27 cellular contexts compared by ENCODE assay signal in the genomic region with DNA sequence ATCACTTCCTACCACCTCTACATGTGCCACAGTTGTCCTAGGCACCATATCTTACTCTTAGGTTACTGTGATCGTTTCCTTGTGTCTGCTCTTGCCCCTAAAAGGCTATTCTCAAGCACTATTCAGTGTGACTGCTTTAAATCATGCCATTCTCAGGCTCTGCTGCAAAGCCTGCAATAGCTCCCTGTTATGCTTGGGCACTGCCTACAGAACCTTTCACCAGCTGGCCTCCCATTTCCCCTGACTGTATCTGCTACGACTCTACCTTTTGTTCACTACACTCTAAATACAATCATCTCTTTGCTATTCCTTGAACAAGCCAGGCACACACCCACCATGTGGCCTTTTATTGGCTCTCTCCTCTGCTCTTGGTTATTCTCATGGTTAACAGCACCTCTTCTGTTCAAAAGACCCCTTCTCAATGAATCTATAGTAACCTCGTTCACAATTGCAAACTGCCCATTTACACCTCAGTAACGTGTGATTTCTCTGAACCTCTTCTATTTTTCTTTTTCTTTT. TPM values are rescaled to one million over a fixed set of nuclear protein-coding genes. Genes with fewer than 3 reads are reported as not detected.
A peak's percentile ranks its signal among the peaks of the same experiment; 100 is the strongest.
DNase-seq lines count a peak whose midpoint lies in the region; ATAC-seq and TF ChIP-seq lines count a peak whose summit lies in the region.
"Had no signal": no experiment of that assay in that cellular context is flagged by ENCODE, and none has a peak within 500 bp of the region (broad histone marks: within the 10 kb centered on the region; RNA-seq: fewer than 3 reads in every experiment).

No MANE protein-coding gene starts in this region.

- no peaks in the 10 kb centered on the region for H3K27me3 Mint-ChIP-seq in WTC11 (ENCODE audit: low read depth)
- no peaks in the 10 kb centered on the region for H3K27me3 Mint-ChIP-seq in nephron progenitor cell (ENCODE audit: low read depth, poor library complexity)
- no peaks in the 10 kb centered on the region for H3K27me3 Mint-ChIP-seq in activated naive CD4-positive, alpha-beta T cell treated with anti-CD3 and anti-CD28 coated beads for 36 hours (ENCODE audit: low read depth)

- ATAC-seq in WTC11 (peak; percentile 83), GM21423 (IDR thresholded peaks at IDR 0.05; ENCODE audit: unreplicated experiment) (no peak)
- no peak for ATAC-seq in stimulated activated naive CD8-positive, alpha-beta T cell treated with anti-CD3 and anti-CD28 coated beads, Interleukin-15, Interleukin-2, amounts not matched to agents 100 U/mL and 50 U/mL, for 24 hours
- ATAC-seq: body of pancreas; heart right ventricle; left ventricle myocardium superior; natural killer cell treated with Interleukin-12 subunit alpha and Interleukin-12 subunit beta and Interleukin-15 and Interleukin-18, amount 100 ng/mL, for 72 hours had no signal

- H3K27ac Mint-ChIP-seq in WTC11: peak overlapping the region; percentile 15; the same call in 1 of the 2 replicates
- peak overlapping the region; percentile 55 for H3K27ac Mint-ChIP-seq in nephron progenitor cell
- no peak overlapping the region for H3K27ac Mint-ChIP-seq in activated naive CD4-positive, alpha-beta T cell treated with anti-CD3 and anti-CD28 coated beads for 36 hours
- H3K27ac Mint-ChIP-seq: CD4-positive, CD25-positive, alpha-beta regulatory T cell; immature natural killer cell; natural killer cell treated with Interleukin-12 subunit alpha and Interleukin-12 subunit beta and Interleukin-15 and Interleukin-18, amount 100 ng/mL, for 72 hours had no signal

- H3K36me3 Mint-ChIP-seq in WTC11 (no peaks in the 10 kb centered on the region), nephron progenitor cell (ENCODE audit: low read depth) (no peaks in the 10 kb centered on the region)
- H3K36me3 Mint-ChIP-seq in activated naive CD4-positive, alpha-beta T cell treated with anti-CD3 and anti-CD28 coated beads for 36 hours (ENCODE audit: low read depth): no peaks in the 10 kb centered on the region
- H3K36me3 Mint-ChIP-seq: CD4-positive, CD25-positive, alpha-beta regulatory T cell; immature natural killer cell; natural killer cell treated with Interleukin-12 subunit alpha and Interleukin-12 subunit beta and Interleukin-15 and Interleukin-18, amount 100 ng/mL, for 72 hours had no signal

- WGBS in HUES64: 25% methylated on average over 4 of the region's 4 CpGs

- H3K9ac ChIP-seq in HUES64 (ENCODE audit: low read depth, low read length): no peak overlapping the region

- H3K27me3 ChIP-seq in HUES64 (ENCODE audit: insufficient read depth, low read length): no peaks in the 10 kb centered on the region
- H3K27me3 ChIP-seq: body of pancreas, heart right ventricle, SJSA1, upper lobe of left lung had no signal

- peaks cover 21% of the 10 kb centered on the region for H3K4me1 ChIP-seq in HUES64 (ENCODE audit: insufficient read depth, low read length)
- H3K4me1 ChIP-seq: upper lobe of left lung had no signal

- TF ChIP-seq CTCF in WTC11 (IDR thresholded peaks at IDR 0.05): no peak
- TF ChIP-seq CTCF in nephron progenitor cell (IDR thresholded peaks at IDR 0.05): no peak

- H3K4me3 ChIP-seq in HUES64 (ENCODE audit: low read length): no peak overlapping the region
- H3K4me3 ChIP-seq: body of pancreas, heart right ventricle, SJSA1, upper lobe of left lung had no signal

- intact Hi-C loops in activated naive CD4-positive, alpha-beta T cell treated with anti-CD3 and anti-CD28 coated beads for 36 hours (cut with micrococcal nuclease): no loop called here

- H3K9me3 ChIP-seq in HUES64 (ENCODE audit: insufficient read depth, low read depth, low read length): no peaks in the 10 kb centered on the region
- H3K9me3 ChIP-seq: body of pancreas, heart right ventricle, SJSA1, upper lobe of left lung had no signal

- peaks cover 13% of the 10 kb centered on the region for H3K4me1 Mint-ChIP-seq in WTC11
- peaks cover 10% of the 10 kb centered on the region for H3K4me1 Mint-ChIP-seq in nephron progenitor cell
- no peaks in the 10 kb centered on the region for H3K4me1 Mint-ChIP-seq in activated naive CD4-positive, alpha-beta T cell treated with anti-CD3 and anti-CD28 coated beads for 36 hours (ENCODE audit: low read depth)
- H3K4me1 Mint-ChIP-seq: CD4-positive, CD25-positive, alpha-beta regulatory T cell had no signal

- POLR2A ChIA-PET in WTC11 (lab: Charles Lee): no interaction called here

- H3K4me3 Mint-ChIP-seq in WTC11 (no peak overlapping the region), nephron progenitor cell (no peak overlapping the region)
- H3K4me3 Mint-ChIP-seq in activated naive CD4-positive, alpha-beta T cell treated with anti-CD3 and anti-CD28 coated beads for 36 hours: no peak overlapping the region
- H3K4me3 Mint-ChIP-seq: CD4-positive, CD25-positive, alpha-beta regulatory T cell; immature natural killer cell; natural killer cell treated with Interleukin-12 subunit alpha and Interleukin-12 subunit beta and Interleukin-15 and Interleukin-18, amount 100 ng/mL, for 72 hours had no signal

- H3K9me3 Mint-ChIP-seq in WTC11 (no peaks in the 10 kb centered on the region), nephron progenitor cell (peaks cover 3% of the 10 kb centered on the region)
- no peaks in the 10 kb centered on the region for H3K9me3 Mint-ChIP-seq in activated naive CD4-positive, alpha-beta T cell treated with anti-CD3 and anti-CD28 coated beads for 36 hours
- H3K9me3 Mint-ChIP-seq: CD4-positive, CD25-positive, alpha-beta regulatory T cell; immature natural killer cell; natural killer cell treated with Interleukin-12 subunit alpha and Interleukin-12 subunit beta and Interleukin-15 and Interleukin-18, amount 100 ng/mL, for 72 hours had no signal

- no peaks in the 10 kb centered on the region for H3K36me3 ChIP-seq in HUES64 (ENCODE audit: insufficient read depth, low read length)
- H3K36me3 ChIP-seq: heart right ventricle, SJSA1, upper lobe of left lung had no signal

- CTCF ChIA-PET in WTC11 (lab: Charles Lee): no interaction called here
- CTCF ChIA-PET in activated naive CD4-positive, alpha-beta T cell treated with anti-CD3 and anti-CD28 coated beads for 36 hours (lab: Charles Lee): no interaction called here

- peak; percentile 7 for DNase-seq in DMS 273 treated with DMSO at 0.1 percent for 48 hours (lab: John Stamatoyannopoulos, UW)
- no peak for DNase-seq in DMS 273 (lab: John Stamatoyannopoulos, UW; ENCODE audit: unreplicated experiment)
- no peak for DNase-seq in WTC11 (ENCODE audit: low spot score)
- no peak for DNase-seq in nephron progenitor cell
- DNase-seq in stimulated activated naive CD8-positive, alpha-beta T cell treated with anti-CD3 and anti-CD28 coated beads, Interleukin-15, Interleukin-2, amounts not matched to agents 100 U/mL and 50 U/mL, for 24 hours: no peak
- DNase-seq in activated naive CD4-positive, alpha-beta T cell treated with anti-CD3 and anti-CD28 coated beads for 36 hours: no peak
- DNase-seq: activated CD4-positive, CD25-positive, alpha-beta regulatory T cell treated with anti-CD3 and anti-CD28 coated beads, Interleukin-2, amount 50 U/mL, for 72 hours; activated CD8-positive, alpha-beta memory T cell treated with anti-CD3 and anti-CD28 coated beads for 24 hours; activated gamma-delta T cell treated with Interleukin-2 at 50 U/mL for 16 hours; activated T-cell treated with anti-CD3 and anti-CD28 coated beads, Interleukin-2, amount 50 U/mL, for 1 hour; body of pancreas; CD4-positive, CD25-positive, alpha-beta regulatory T cell; erythroblast; foreskin fibroblast; heart right ventricle; immature natural killer cell; Karpas-422; left ventricle myocardium superior; MV-4-11; NCI-H187; NCI-H226; upper lobe of left lung had no signal

- H3K27ac ChIP-seq in HUES64 (ENCODE audit: low read depth, low read length): peak overlapping the region; percentile 51
- H3K27ac ChIP-seq: 22Rv1, body of pancreas, heart right ventricle, SJSA1, upper lobe of left lung had no signal

TF ChIP-seq in WTC11, 78 proteins besides CTCF, POLR2A, EP300 and RAD21 (continues in another document):
- TF ChIP-seq, protein P1, sequence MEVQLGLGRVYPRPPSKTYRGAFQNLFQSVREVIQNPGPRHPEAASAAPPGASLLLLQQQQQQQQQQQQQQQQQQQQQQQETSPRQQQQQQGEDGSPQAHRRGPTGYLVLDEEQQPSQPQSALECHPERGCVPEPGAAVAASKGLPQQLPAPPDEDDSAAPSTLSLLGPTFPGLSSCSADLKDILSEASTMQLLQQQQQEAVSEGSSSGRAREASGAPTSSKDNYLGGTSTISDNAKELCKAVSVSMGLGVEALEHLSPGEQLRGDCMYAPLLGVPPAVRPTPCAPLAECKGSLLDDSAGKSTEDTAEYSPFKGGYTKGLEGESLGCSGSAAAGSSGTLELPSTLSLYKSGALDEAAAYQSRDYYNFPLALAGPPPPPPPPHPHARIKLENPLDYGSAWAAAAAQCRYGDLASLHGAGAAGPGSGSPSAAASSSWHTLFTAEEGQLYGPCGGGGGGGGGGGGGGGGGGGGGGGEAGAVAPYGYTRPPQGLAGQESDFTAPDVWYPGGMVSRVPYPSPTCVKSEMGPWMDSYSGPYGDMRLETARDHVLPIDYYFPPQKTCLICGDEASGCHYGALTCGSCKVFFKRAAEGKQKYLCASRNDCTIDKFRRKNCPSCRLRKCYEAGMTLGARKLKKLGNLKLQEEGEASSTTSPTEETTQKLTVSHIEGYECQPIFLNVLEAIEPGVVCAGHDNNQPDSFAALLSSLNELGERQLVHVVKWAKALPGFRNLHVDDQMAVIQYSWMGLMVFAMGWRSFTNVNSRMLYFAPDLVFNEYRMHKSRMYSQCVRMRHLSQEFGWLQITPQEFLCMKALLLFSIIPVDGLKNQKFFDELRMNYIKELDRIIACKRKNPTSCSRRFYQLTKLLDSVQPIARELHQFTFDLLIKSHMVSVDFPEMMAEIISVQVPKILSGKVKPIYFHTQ (CRISPR knock-in tag; IDR thresholded peaks at IDR 0.05): no peak
- no peak for TF ChIP-seq FOXK1 (CRISPR knock-in tag; IDR thresholded peaks at IDR 0.05)
- TF ChIP-seq ZNF671 (CRISPR knock-in tag; IDR thresholded peaks at IDR 0.05): no peak
- no peak for TF ChIP-seq ZNF232 (CRISPR knock-in tag; IDR thresholded peaks at IDR 0.05)

RNA-seq across cellular contexts. Expression of a gene that starts 29.6 kb away (rescaled TPM):
- 19.2 TPM for polyA plus RNA-seq in HUES64 (2013, experiment 1 of 2)
- polyA plus RNA-seq in HUES64 (2013, experiment 2 of 2): 21.7 TPM
- 40.7 to 44.5 TPM (median 42.8 TPM) in 3 replicates for total RNA-seq in WTC11 (2021)
- 10 to 100 TPM in 1 of 2 experiments, 1 to 10 TPM in 1; 9.2 to 13.5 TPM for total RNA-seq in activated naive CD4-positive, alpha-beta T cell treated with anti-CD3 and anti-CD28 coated beads for 36 hours
